ENCODE assay signal across 1 cellular context in the genomic region with DNA sequence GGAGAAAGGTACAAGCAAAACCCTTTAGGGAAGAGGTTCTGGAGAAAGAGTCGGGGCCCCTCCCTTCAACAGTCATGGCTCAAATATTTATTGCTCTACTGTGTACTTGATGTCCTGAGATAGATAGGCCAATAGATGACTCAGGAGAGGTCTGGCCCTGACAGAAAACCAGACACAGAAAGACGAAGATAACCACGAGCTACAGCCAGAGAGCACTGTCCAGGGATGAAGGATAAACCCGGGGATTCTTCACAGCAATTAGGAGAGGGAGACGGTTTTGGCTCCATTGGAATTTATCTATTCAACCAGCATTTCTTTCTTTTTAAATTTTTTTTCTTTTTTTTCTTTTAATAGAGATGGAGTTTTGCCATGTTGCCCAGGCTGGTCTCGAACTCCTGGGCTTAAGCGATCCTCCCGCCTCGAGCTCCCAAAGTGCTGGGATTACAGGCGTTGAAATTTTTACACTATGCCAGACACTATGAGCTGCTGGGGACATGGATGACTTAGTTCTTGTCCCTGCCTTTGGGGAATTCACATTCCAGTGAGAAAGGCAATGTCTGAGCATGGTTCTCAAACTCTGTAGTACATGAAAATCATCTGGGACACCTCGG.
TF ChIP-seq lines count a peak whose summit lies in the region.

No MANE protein-coding gene starts in this region.

TF ChIP-seq in K562, 482 proteins besides CTCF, POLR2A, EP300 and RAD21 (continued from another document and continues in another):
- TF ChIP-seq ZNF639 (CRISPR knock-in tag; conservative IDR thresholded peaks at IDR 0.05 in 1 of 2, IDR thresholded peaks at IDR 0.05 in 1 of 2) = peak in 1 of 2 experiments; percentile 60; a peak in 2 of 4 replicates
- peak; percentile 35 for TF ChIP-seq FOS (IDR thresholded peaks at IDR 0.05; ENCODE audit: extremely low read depth, insufficient read length)
- TF ChIP-seq SREBF2 (CRISPR knock-in tag; IDR thresholded peaks at IDR 0.05) = no peak
- peak; percentile 76; the same call in 1 of the 2 replicates for TF ChIP-seq MECOM (CRISPR knock-in tag; IDR thresholded peaks at IDR 0.05)
- no peak for TF ChIP-seq TAF7 (tag; IDR thresholded peaks at IDR 0.05)
- 0 out of 2 replicates have a peak, but pooled peaks have one; percentile 54 for TF ChIP-seq SOX6 (IDR thresholded peaks at IDR 0.05)
- TF ChIP-seq DNMT1 (IDR thresholded peaks at IDR 0.05) = no peak
- TF ChIP-seq HSF4 (CRISPR knock-in tag; IDR thresholded peaks at IDR 0.05; ENCODE audit: borderline replicate concordance) = no peak
- TF ChIP-seq HNRNPUL1 (IDR thresholded peaks at IDR 0.05; ENCODE audit: low read length) = no peak
- TF ChIP-seq NRF1 (conservative IDR thresholded peaks at IDR 0.05 in 1 of 2, IDR thresholded peaks at IDR 0.05 in 1 of 2) = peak in 1 of 2 experiments; percentile 20; a peak in 2 of 4 replicates
- TF ChIP-seq, protein P1, sequence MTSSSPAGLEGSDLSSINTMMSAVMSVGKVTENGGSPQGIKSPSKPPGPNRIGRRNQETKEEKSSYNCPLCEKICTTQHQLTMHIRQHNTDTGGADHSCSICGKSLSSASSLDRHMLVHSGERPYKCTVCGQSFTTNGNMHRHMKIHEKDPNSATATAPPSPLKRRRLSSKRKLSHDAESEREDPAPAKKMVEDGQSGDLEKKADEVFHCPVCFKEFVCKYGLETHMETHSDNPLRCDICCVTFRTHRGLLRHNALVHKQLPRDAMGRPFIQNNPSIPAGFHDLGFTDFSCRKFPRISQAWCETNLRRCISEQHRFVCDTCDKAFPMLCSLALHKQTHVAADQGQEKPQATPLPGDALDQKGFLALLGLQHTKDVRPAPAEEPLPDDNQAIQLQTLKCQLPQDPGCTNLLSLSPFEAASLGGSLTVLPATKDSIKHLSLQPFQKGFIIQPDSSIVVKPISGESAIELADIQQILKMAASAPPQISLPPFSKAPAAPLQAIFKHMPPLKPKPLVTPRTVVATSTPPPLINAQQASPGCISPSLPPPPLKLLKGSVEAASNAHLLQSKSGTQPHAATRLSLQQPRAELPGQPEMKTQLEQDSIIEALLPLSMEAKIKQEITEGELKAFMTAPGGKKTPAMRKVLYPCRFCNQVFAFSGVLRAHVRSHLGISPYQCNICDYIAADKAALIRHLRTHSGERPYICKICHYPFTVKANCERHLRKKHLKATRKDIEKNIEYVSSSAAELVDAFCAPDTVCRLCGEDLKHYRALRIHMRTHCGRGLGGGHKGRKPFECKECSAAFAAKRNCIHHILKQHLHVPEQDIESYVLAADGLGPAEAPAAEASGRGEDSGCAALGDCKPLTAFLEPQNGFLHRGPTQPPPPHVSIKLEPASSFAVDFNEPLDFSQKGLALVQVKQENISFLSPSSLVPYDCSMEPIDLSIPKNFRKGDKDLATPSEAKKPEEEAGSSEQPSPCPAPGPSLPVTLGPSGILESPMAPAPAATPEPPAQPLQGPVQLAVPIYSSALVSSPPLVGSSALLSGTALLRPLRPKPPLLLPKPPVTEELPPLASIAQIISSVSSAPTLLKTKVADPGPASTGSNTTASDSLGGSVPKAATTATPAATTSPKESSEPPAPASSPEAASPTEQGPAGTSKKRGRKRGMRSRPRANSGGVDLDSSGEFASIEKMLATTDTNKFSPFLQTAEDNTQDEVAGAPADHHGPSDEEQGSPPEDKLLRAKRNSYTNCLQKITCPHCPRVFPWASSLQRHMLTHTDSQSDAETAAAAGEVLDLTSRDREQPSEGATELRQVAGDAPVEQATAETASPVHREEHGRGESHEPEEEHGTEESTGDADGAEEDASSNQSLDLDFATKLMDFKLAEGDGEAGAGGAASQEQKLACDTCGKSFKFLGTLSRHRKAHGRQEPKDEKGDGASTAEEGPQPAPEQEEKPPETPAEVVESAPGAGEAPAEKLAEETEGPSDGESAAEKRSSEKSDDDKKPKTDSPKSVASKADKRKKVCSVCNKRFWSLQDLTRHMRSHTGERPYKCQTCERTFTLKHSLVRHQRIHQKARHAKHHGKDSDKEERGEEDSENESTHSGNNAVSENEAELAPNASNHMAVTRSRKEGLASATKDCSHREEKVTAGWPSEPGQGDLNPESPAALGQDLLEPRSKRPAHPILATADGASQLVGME (CRISPR knock-in tag; IDR thresholded peaks at IDR 0.05) = no peak
- peak; percentile 57; the same call in 1 of the 2 replicates for TF ChIP-seq MAFK (IDR thresholded peaks at IDR 0.05; ENCODE audit: low read length)
- peak; percentile 84 for TF ChIP-seq L3MBTL2 (IDR thresholded peaks at IDR 0.05)
- no peak for TF ChIP-seq BACH1 (tag; IDR thresholded peaks at IDR 0.05)
- peak; percentile 69; the same call in 1 of the 2 replicates for TF ChIP-seq POLR2AphosphoS5 (IDR thresholded peaks at IDR 0.05; ENCODE audit: control insufficient read depth, insufficient read depth, low read depth, low read length)
- TF ChIP-seq TBL1XR1 (IDR thresholded peaks at IDR 0.05; ENCODE audit: low read length in 2 of 2) = peak in 1 of 2 experiments; percentile 46; a peak in 1 of 4 replicates
- peak in 1 of 2 experiments; percentile 61 for TF ChIP-seq E2F6 (IDR thresholded peaks at IDR 0.05; ENCODE audit: borderline replicate concordance in 1 of 2, extremely low read depth in 1 of 2, insufficient read depth in 1 of 2, insufficient read length in 1 of 2, low read depth in 1 of 2, low read length in 1 of 2, poor library complexity in 1 of 2, severe bottlenecking in 1 of 2)
- TF ChIP-seq ZKSCAN8 (CRISPR knock-in tag; IDR thresholded peaks at IDR 0.05) = 0 out of 2 replicates have a peak, but pooled peaks have one; percentile 24
- no peak for TF ChIP-seq RBM22 (IDR thresholded peaks at IDR 0.05; ENCODE audit: low read depth, low read length, poor library complexity, severe bottlenecking)
- TF ChIP-seq SMARCB1 (IDR thresholded peaks at IDR 0.05; ENCODE audit: insufficient read length, low read depth) = peak; percentile 84
- TF ChIP-seq, protein P2, sequence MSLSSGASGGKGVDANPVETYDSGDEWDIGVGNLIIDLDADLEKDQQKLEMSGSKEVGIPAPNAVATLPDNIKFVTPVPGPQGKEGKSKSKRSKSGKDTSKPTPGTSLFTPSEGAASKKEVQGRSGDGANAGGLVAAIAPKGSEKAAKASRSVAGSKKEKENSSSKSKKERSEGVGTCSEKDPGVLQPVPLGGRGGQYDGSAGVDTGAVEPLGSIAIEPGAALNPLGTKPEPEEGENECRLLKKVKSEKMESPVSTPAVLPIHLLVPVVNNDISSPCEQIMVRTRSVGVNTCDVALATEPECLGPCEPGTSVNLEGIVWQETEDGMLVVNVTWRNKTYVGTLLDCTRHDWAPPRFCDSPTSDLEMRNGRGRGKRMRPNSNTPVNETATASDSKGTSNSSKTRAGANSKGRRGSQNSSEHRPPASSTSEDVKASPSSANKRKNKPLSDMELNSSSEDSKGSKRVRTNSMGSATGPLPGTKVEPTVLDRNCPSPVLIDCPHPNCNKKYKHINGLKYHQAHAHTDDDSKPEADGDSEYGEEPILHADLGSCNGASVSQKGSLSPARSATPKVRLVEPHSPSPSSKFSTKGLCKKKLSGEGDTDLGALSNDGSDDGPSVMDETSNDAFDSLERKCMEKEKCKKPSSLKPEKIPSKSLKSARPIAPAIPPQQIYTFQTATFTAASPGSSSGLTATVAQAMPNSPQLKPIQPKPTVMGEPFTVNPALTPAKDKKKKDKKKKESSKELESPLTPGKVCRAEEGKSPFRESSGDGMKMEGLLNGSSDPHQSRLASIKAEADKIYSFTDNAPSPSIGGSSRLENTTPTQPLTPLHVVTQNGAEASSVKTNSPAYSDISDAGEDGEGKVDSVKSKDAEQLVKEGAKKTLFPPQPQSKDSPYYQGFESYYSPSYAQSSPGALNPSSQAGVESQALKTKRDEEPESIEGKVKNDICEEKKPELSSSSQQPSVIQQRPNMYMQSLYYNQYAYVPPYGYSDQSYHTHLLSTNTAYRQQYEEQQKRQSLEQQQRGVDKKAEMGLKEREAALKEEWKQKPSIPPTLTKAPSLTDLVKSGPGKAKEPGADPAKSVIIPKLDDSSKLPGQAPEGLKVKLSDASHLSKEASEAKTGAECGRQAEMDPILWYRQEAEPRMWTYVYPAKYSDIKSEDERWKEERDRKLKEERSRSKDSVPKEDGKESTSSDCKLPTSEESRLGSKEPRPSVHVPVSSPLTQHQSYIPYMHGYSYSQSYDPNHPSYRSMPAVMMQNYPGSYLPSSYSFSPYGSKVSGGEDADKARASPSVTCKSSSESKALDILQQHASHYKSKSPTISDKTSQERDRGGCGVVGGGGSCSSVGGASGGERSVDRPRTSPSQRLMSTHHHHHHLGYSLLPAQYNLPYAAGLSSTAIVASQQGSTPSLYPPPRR (CRISPR knock-in tag; IDR thresholded peaks at IDR 0.05; ENCODE audit: borderline replicate concordance) = no peak
- TF ChIP-seq ARID2 (IDR thresholded peaks at IDR 0.05) = no peak
- TF ChIP-seq ATF1 (CRISPR knock-in tag; IDR thresholded peaks at IDR 0.05) = no peak
- 0 out of 2 replicates have a peak, but pooled peaks have one; percentile 14 for TF ChIP-seq ATF1 (tag; IDR thresholded peaks at IDR 0.05)
- peak; percentile 89 for TF ChIP-seq SMARCE1 (IDR thresholded peaks at IDR 0.05)
- no peak for TF ChIP-seq GATAD2A (IDR thresholded peaks at IDR 0.05)
- TF ChIP-seq ZC3H8 (IDR thresholded peaks at IDR 0.05) = no peak
- no peak for TF ChIP-seq CHD7 (IDR thresholded peaks at IDR 0.05; ENCODE audit: low read depth, low read length)
- peak; percentile 80 for TF ChIP-seq LEF1 (IDR thresholded peaks at IDR 0.05)
- no peak for TF ChIP-seq ETS2 (tag; IDR thresholded peaks at IDR 0.05; ENCODE audit: borderline replicate concordance, poor library complexity, severe bottlenecking)
